In genomic region chr5:1801061-1801953, GRCh38 we compare ENCODE assay signal across 8 cellular contexts. TPM values are rescaled to one million over a fixed set of nuclear protein-coding genes. Genes with fewer than 3 reads are reported as not detected.
DNase-seq lines count a peak whose midpoint lies in the region; ATAC-seq and TF ChIP-seq lines count a peak whose summit lies in the region.

TSS of gene NDUFS6 (plus strand) at chr5:1801407. CDS start at chr5:1801418, 11 bp downstream.

- no peaks in the 10 kb centered on the region for H3K27me3 ChIP-seq in left lung

- peaks cover 60% of the 10 kb centered on the region for H3K36me3 Mint-ChIP-seq in activated CD4-positive, alpha-beta T cell treated with anti-CD3 and anti-CD28 coated beads, Interleukin-2, amount 10 ng/mL, durations not matched to agents 24 days and 14 days (ENCODE audit: low read depth)
- H3K36me3 Mint-ChIP-seq in dendritic cell treated with granulocyte-macrophage colony-stimulating factor and Interleukin-4, amounts not matched to agents 40 ng/mL and 50 ng/mL, for 4 days (ENCODE audit: low read depth), result peaks cover 86% of the 10 kb centered on the region

- H3K4me3 ChIP-seq in AG09309 (ENCODE audit: control insufficient read depth, low read depth, low read length) (peak within 1 kb of the TSS; percentile 77), left lung (peak within 1 kb of the TSS; percentile 94 to 98)

- peak within 1 kb of the TSS; percentile 90 for H3K4me3 Mint-ChIP-seq in activated CD4-positive, alpha-beta T cell treated with anti-CD3 and anti-CD28 coated beads, Interleukin-2, amount 10 ng/mL, durations not matched to agents 24 days and 14 days
- peak within 1 kb of the TSS; percentile 94 for H3K4me3 Mint-ChIP-seq in dendritic cell treated with granulocyte-macrophage colony-stimulating factor and Interleukin-4, amounts not matched to agents 40 ng/mL and 50 ng/mL, for 4 days

- H3K27ac ChIP-seq in left lung, result peak within 1 kb of the TSS; percentile 80 to 88

- H3K4me1 ChIP-seq in left lung, result peaks cover 0 to 32% of the 10 kb centered on the region in 2 donors

- peaks cover 40% of the 10 kb centered on the region for H3K4me1 Mint-ChIP-seq in activated CD4-positive, alpha-beta T cell treated with anti-CD3 and anti-CD28 coated beads, Interleukin-2, amount 10 ng/mL, durations not matched to agents 24 days and 14 days
- peaks cover 57% of the 10 kb centered on the region for H3K4me1 Mint-ChIP-seq in dendritic cell treated with granulocyte-macrophage colony-stimulating factor and Interleukin-4, amounts not matched to agents 40 ng/mL and 50 ng/mL, for 4 days (ENCODE audit: low read depth)

- no peaks in the 10 kb centered on the region for H3K9me3 ChIP-seq in left lung

- in situ Hi-C loops in GM18951 (cut with MboI; ENCODE audit: low sequenced_read_pairs, unreplicated experiment), result no loop called here

- H3K27ac Mint-ChIP-seq in activated CD4-positive, alpha-beta T cell treated with anti-CD3 and anti-CD28 coated beads, Interleukin-2, amount 10 ng/mL, durations not matched to agents 24 days and 14 days, result peak within 1 kb of the TSS; percentile 93
- H3K27ac Mint-ChIP-seq in dendritic cell treated with granulocyte-macrophage colony-stimulating factor and Interleukin-4, amounts not matched to agents 40 ng/mL and 50 ng/mL, for 4 days, result peak within 1 kb of the TSS; percentile 94

- peak; percentile 86 for TF ChIP-seq POLR2A in GM18951 (IDR thresholded peaks at IDR 0.05; ENCODE audit: extremely low read depth, insufficient read depth, insufficient read length)

- no peaks in the 10 kb centered on the region for H3K9me3 Mint-ChIP-seq in activated CD4-positive, alpha-beta T cell treated with anti-CD3 and anti-CD28 coated beads, Interleukin-2, amount 10 ng/mL, durations not matched to agents 24 days and 14 days
- H3K9me3 Mint-ChIP-seq in dendritic cell treated with granulocyte-macrophage colony-stimulating factor and Interleukin-4, amounts not matched to agents 40 ng/mL and 50 ng/mL, for 4 days, result no peaks in the 10 kb centered on the region

- ATAC-seq in HG03175 (IDR thresholded peaks at IDR 0.05; ENCODE audit: unreplicated experiment) (peak; percentile 53), left lung (peak; percentile 78)

- intact Hi-C loops in activated CD4-positive, alpha-beta T cell treated with anti-CD3 and anti-CD28 coated beads, Interleukin-2, amount 10 ng/mL, durations not matched to agents 24 days and 14 days (cut with micrococcal nuclease), result loop anchor here (1.0 to 5.0 kb wide), 2 partner anchors 8 to 39 kb away; no protein-coding TSS in a partner anchor
- intact Hi-C loops in dendritic cell treated with granulocyte-macrophage colony-stimulating factor and Interleukin-4, amounts not matched to agents 40 ng/mL and 50 ng/mL, for 4 days (cut with micrococcal nuclease), result no loop called here
- intact Hi-C loops in left lung (cut with DNase I), result no loop called here

- H3K27me3 Mint-ChIP-seq in activated CD4-positive, alpha-beta T cell treated with anti-CD3 and anti-CD28 coated beads, Interleukin-2, amount 10 ng/mL, durations not matched to agents 24 days and 14 days, result no peaks in the 10 kb centered on the region
- H3K27me3 Mint-ChIP-seq in dendritic cell treated with granulocyte-macrophage colony-stimulating factor and Interleukin-4, amounts not matched to agents 40 ng/mL and 50 ng/mL, for 4 days, result no peaks in the 10 kb centered on the region

- peaks cover 0 to 62% of the 10 kb centered on the region in 2 donors for H3K36me3 ChIP-seq in left lung

- TF ChIP-seq CTCF in AG09309 (IDR thresholded peaks at IDR 0.05; ENCODE audit: control insufficient read depth, insufficient read depth, low read depth, low read length, missing control alignments) (no peak), left lung (IDR thresholded peaks at IDR 0.05) (no peak)

- no peak for DNase-seq in AG09309 (ENCODE audit: low read depth)
- DNase-seq in NCI-H510A (lab: John Stamatoyannopoulos, UW), result peak; percentile 65
- peak; percentile 95 for DNase-seq in activated CD4-positive, alpha-beta T cell treated with anti-CD3 and anti-CD28 coated beads, Interleukin-2, amount 10 ng/mL, durations not matched to agents 24 days and 14 days
- peak; percentile 85 to 95 for DNase-seq in left lung
- DNase-seq in stimulated activated CD4-positive, alpha-beta T cell treated with anti-CD3 and anti-CD28 coated beads, Interleukin-2, amount 100 ng/mL, for 4 hours (ENCODE audit: low read depth), result peak; percentile 63

RNA-seq across cellular contexts. Expression of gene NDUFS6, which starts in this region (rescaled TPM):
- total RNA-seq in activated CD4-positive, alpha-beta T cell treated with anti-CD3 and anti-CD28 coated beads, Interleukin-2, amount 10 ng/mL, durations not matched to agents 24 days and 14 days, result 37.8 and 40.3 TPM in 2 replicates
- total RNA-seq in left lung, result 10 to 100 TPM; 26.8 to 29.0 TPM
